Comparison of ENCODE assay signal across 2 cellular contexts in genomic region chr9:2263665-2264064, GRCh38.
TF ChIP-seq lines count a peak whose summit lies in the region.

No MANE protein-coding gene starts in this region.

TF ChIP-seq in GM23338, 12 proteins besides CTCF, POLR2A, EP300 and RAD21:
- TF ChIP-seq REST (IDR thresholded peaks at IDR 0.05; ENCODE audit: unreplicated experiment), result no peak
- no peak for TF ChIP-seq JUNB (IDR thresholded peaks at IDR 0.05; ENCODE audit: unreplicated experiment)
- no peak for TF ChIP-seq NANOG (IDR thresholded peaks at IDR 0.05; ENCODE audit: borderline replicate concordance)

TF ChIP-seq in SK-N-SH treated with all-trans-retinoic acid at 6 μM for 48 hours, 23 proteins besides CTCF, POLR2A, EP300 and RAD21 (continued from another document):
- no peak for TF ChIP-seq PATZ1 (CRISPR knock-in tag; IDR thresholded peaks at IDR 0.05; ENCODE audit: borderline replicate concordance)
- no peak for TF ChIP-seq GLIS3 (CRISPR knock-in tag; IDR thresholded peaks at IDR 0.05)
- TF ChIP-seq POU6F1 (CRISPR knock-in tag; IDR thresholded peaks at IDR 0.05; ENCODE audit: borderline replicate concordance, low read depth), result no peak
- no peak for TF ChIP-seq CSRNP3 (CRISPR knock-in tag; IDR thresholded peaks at IDR 0.05)
- no peak for TF ChIP-seq PPARA (CRISPR knock-in tag; IDR thresholded peaks at IDR 0.05; ENCODE audit: borderline replicate concordance)
- no peak for TF ChIP-seq RARB (CRISPR knock-in tag; IDR thresholded peaks at IDR 0.05)
- no peak for TF ChIP-seq CSDC2 (CRISPR knock-in tag; IDR thresholded peaks at IDR 0.05)
